Comparison of ENCODE assay signal across 22 cellular contexts in genomic region chr21:33348728-33349127, GRCh38.
"Had no signal": no experiment of that assay in that cellular context is flagged by ENCODE, and none has a peak within 500 bp of the region (broad histone marks: within the 10 kb centered on the region; RNA-seq: fewer than 3 reads in every experiment).

No MANE protein-coding gene starts in this region.

- H3K27ac Mint-ChIP-seq: activated CD4-positive, alpha-beta T cell treated with anti-CD3 and anti-CD28 coated beads, Interleukin-2, amount 10 ng/mL, durations not matched to agents 24 days and 14 days; activated CD8-positive, alpha-beta T cell treated with anti-CD3 and anti-CD28 coated beads for 36 hours; activated naive CD8-positive, alpha-beta T cell treated with anti-CD3 and anti-CD28 coated beads, Interleukin-2, amount 10 ng/mL, durations not matched to agents 7 days and 5 days; activated T-cell treated with anti-CD3 and anti-CD28 coated beads, Interleukin-2, amount 50 U/mL, for 24 hours; activated T-helper 2 cell treated with anti-CD3 and anti-CD28 coated beads, Interferon-gamma antibody, Interleukin-2, Interleukin-4, amounts not matched to agents 10 μg/mL and 5 μg/mL and 100 μg/mL, durations not matched to agents 14 hours and 24 hours and 36 hours; endodermal cell; stimulated activated naive CD8-positive, alpha-beta T cell treated with anti-CD3 and anti-CD28 coated beads, Interleukin-15, amount 100 ng/mL, for 72 hours had no signal

- H3K4me3 ChIP-seq: gastrocnemius medialis, ovary, psoas muscle, right lobe of liver, suprapubic skin, transverse colon had no signal

- H3K4me3 Mint-ChIP-seq: activated CD4-positive, alpha-beta T cell treated with anti-CD3 and anti-CD28 coated beads, Interleukin-2, amount 10 ng/mL, durations not matched to agents 24 days and 14 days; activated CD8-positive, alpha-beta T cell treated with anti-CD3 and anti-CD28 coated beads for 36 hours; activated naive CD8-positive, alpha-beta T cell treated with anti-CD3 and anti-CD28 coated beads, Interleukin-2, amount 10 ng/mL, durations not matched to agents 7 days and 5 days; activated T-cell treated with anti-CD3 and anti-CD28 coated beads, Interleukin-2, amount 50 U/mL, for 24 hours; endodermal cell; naive thymus-derived CD8-positive, alpha-beta T cell; stimulated activated naive CD8-positive, alpha-beta T cell treated with anti-CD3 and anti-CD28 coated beads, Interleukin-15, amount 100 ng/mL, for 72 hours had no signal

- ATAC-seq: activated CD8-positive, alpha-beta T cell treated with anti-CD3 and anti-CD28 coated beads for 36 hours; gastrocnemius medialis; naive thymus-derived CD8-positive, alpha-beta T cell; psoas muscle; right lobe of liver; stimulated activated naive CD8-positive, alpha-beta T cell treated with anti-CD3 and anti-CD28 coated beads, Interleukin-15, amount 100 ng/mL, for 72 hours had no signal

- DNase-seq: activated CD4-positive, alpha-beta T cell treated with anti-CD3 and anti-CD28 coated beads, Interleukin-2, amount 10 ng/mL, durations not matched to agents 24 days and 14 days; activated CD8-positive, alpha-beta T cell treated with anti-CD3 and anti-CD28 coated beads for 36 hours; activated naive CD4-positive, alpha-beta T cell treated with Interleukin-2 at 50 U/mL for 16 hours; activated naive CD8-positive, alpha-beta T cell treated with anti-CD3 and anti-CD28 coated beads, Interleukin-2, amount 10 ng/mL, durations not matched to agents 7 days and 5 days; activated T-cell treated with anti-CD3 and anti-CD28 coated beads, Interleukin-2, amount 50 U/mL, for 24 hours; aorta; endodermal cell; gastrocnemius medialis; head of caudate nucleus; kidney glomerular epithelial cell; mesenchymal stem cell; naive thymus-derived CD8-positive, alpha-beta T cell; ovary; psoas muscle; right lobe of liver; small intestine; stimulated activated CD4-positive, alpha-beta T cell treated with anti-CD3 and anti-CD28 coated beads, Interleukin-15, amount 100 ng/mL, for 24 hours; stimulated activated CD4-positive, alpha-beta T cell treated with anti-CD3 and anti-CD28 coated beads, Interleukin-2, amount 100 ng/mL, for 48 hours; stimulated activated naive CD8-positive, alpha-beta T cell treated with anti-CD3 and anti-CD28 coated beads, Interleukin-15, amount 100 ng/mL, for 72 hours; transverse colon had no signal

- H3K27me3 Mint-ChIP-seq: activated CD4-positive, alpha-beta T cell treated with anti-CD3 and anti-CD28 coated beads, Interleukin-2, amount 10 ng/mL, durations not matched to agents 24 days and 14 days; activated CD8-positive, alpha-beta T cell treated with anti-CD3 and anti-CD28 coated beads for 36 hours; activated naive CD8-positive, alpha-beta T cell treated with anti-CD3 and anti-CD28 coated beads, Interleukin-2, amount 10 ng/mL, durations not matched to agents 7 days and 5 days; activated T-cell treated with anti-CD3 and anti-CD28 coated beads, Interleukin-2, amount 50 U/mL, for 24 hours; naive thymus-derived CD8-positive, alpha-beta T cell; stimulated activated naive CD8-positive, alpha-beta T cell treated with anti-CD3 and anti-CD28 coated beads, Interleukin-15, amount 100 ng/mL, for 72 hours had no signal

- H3K4me1 Mint-ChIP-seq: endodermal cell; stimulated activated naive CD8-positive, alpha-beta T cell treated with anti-CD3 and anti-CD28 coated beads, Interleukin-15, amount 100 ng/mL, for 72 hours had no signal

- H3K9me3 Mint-ChIP-seq: activated CD4-positive, alpha-beta T cell treated with anti-CD3 and anti-CD28 coated beads, Interleukin-2, amount 10 ng/mL, durations not matched to agents 24 days and 14 days; activated CD8-positive, alpha-beta T cell treated with anti-CD3 and anti-CD28 coated beads for 36 hours; activated naive CD8-positive, alpha-beta T cell treated with anti-CD3 and anti-CD28 coated beads, Interleukin-2, amount 10 ng/mL, durations not matched to agents 7 days and 5 days; activated T-cell treated with anti-CD3 and anti-CD28 coated beads, Interleukin-2, amount 50 U/mL, for 24 hours; activated T-helper 2 cell treated with anti-CD3 and anti-CD28 coated beads, Interferon-gamma antibody, Interleukin-2, Interleukin-4, amounts not matched to agents 10 μg/mL and 5 μg/mL and 100 μg/mL, durations not matched to agents 14 hours and 24 hours and 36 hours; endodermal cell; naive thymus-derived CD8-positive, alpha-beta T cell; stimulated activated naive CD8-positive, alpha-beta T cell treated with anti-CD3 and anti-CD28 coated beads, Interleukin-15, amount 100 ng/mL, for 72 hours had no signal
